In the genomic region with DNA sequence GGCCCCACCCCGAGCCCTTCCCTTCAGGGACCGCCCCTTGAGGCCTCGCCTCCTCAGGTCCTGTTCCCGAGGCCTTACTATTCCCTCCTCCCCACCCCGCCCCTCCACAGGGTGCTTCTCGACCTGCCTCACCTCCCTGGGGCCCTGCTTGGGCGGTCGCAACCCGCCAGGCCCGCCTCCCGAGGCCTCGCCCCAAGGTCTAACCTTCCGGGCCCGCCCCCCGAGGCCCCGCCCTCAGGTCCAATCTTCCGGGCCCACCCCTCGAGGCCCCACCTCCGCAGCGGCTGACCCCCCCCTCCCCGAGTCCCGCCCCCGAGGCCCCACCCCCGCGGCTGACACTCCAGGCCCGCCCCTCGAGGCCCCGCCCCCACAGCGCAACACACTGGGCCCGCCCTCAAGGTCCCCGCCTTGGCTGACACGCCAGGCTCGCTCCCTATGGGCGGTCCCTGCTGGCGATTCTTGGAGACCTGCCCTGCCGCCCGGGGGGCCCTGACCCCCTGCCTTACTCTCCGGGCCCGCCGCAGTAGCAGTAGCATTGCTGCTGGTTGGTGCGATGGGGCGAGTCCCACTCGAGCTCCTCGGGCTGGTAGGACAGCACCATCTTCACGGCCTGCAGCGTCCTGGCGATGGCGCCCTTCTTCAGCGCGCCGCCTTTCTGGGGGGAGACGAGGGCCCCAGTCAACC, we compare ENCODE assay signal across 8 cellular contexts. TPM values are rescaled to one million over a fixed set of nuclear protein-coding genes. Genes with fewer than 3 reads are reported as not detected.
DNase-seq lines count a peak whose midpoint lies in the region; ATAC-seq and TF ChIP-seq lines count a peak whose summit lies in the region.

No MANE protein-coding gene starts in this region.

- H3K4me3 Mint-ChIP-seq in IgD-negative memory B cell: peak overlapping the region; percentile 83 to 99 (median 95)
- peak overlapping the region; percentile 90 for H3K4me3 Mint-ChIP-seq in T-helper 17 cell

- TF ChIP-seq CTCF in DND-41 (IDR thresholded peaks at IDR 0.05; ENCODE audit: borderline replicate concordance, extremely low read depth, low read length, poor library complexity, severe bottlenecking) (peak; percentile 6), ascending aorta (IDR thresholded peaks at IDR 0.05) (peak; percentile 49 to 71 (median 61))

- H4K20me1 ChIP-seq in DND-41 (ENCODE audit: insufficient read depth, low read length): peaks cover 3% of the 10 kb centered on the region; the same call in 1 of the 2 replicates

- no peak overlapping the region for H3K4me2 ChIP-seq in DND-41 (ENCODE audit: insufficient read depth, low read length)

- ATAC-seq in DND-41 (ENCODE audit: insufficient read depth, low read depth) (peak; percentile 44), GM21526 (IDR thresholded peaks at IDR 0.05; ENCODE audit: low FRiP score, unreplicated experiment) (peak; percentile 79), T-helper 17 cell (peak; percentile 90), aorta (ENCODE audit: low FRiP score) (peak; percentile 97)

- H3K27me3 ChIP-seq in DND-41 (ENCODE audit: insufficient read depth, low read length, poor library complexity) (no peaks in the 10 kb centered on the region), ascending aorta (no peaks in the 10 kb centered on the region), aorta (ENCODE audit: control insufficient read depth in 1 of 2, insufficient read depth in 2 of 2, low read length in 1 of 2) (no peaks in the 10 kb centered on the region)

- H3K4me3 ChIP-seq in DND-41 (ENCODE audit: low read depth in 1 of 2, low read length in 2 of 2) (no peak overlapping the region), ascending aorta (peak overlapping the region; percentile 54 to 62), aorta (ENCODE audit: low read length in 2 of 2) (peak overlapping the region in 1 of 2 donors; percentile 56)

- DNase-seq in DND-41 (no peak), T-helper 17 cell (peak; percentile 95 to 99 (median 98)), ascending aorta (ENCODE audit: low spot score in 2 of 2) (peak; percentile 88 to 98), hepatic stellate cell (ENCODE audit: low spot score) (peak; percentile 95), renal cortical epithelial cell (ENCODE audit: low read depth) (peak; percentile 87), aorta (peak; percentile 98 to 99)

- WGBS in aorta, 2 donors: 4 to 5% methylated on average over 44 to 52 of the region's 52 CpGs

- no peaks in the 10 kb centered on the region for H3K36me3 Mint-ChIP-seq in IgD-negative memory B cell
- H3K36me3 Mint-ChIP-seq in T-helper 17 cell (ENCODE audit: low read depth): peaks cover 5% of the 10 kb centered on the region

- H3K27ac ChIP-seq in DND-41 (ENCODE audit: low read length) (no peak overlapping the region), ascending aorta (peak overlapping the region; percentile 83 to 85), aorta (ENCODE audit: low read depth in 1 of 2, low read length in 2 of 2) (peak overlapping the region in 1 of 2 donors; percentile 58)

- no peaks in the 10 kb centered on the region for H3K9me3 ChIP-seq in DND-41 (ENCODE audit: insufficient read depth, low read length, severe bottlenecking)
- no peaks in the 10 kb centered on the region for H3K9me3 ChIP-seq in T-helper 17 cell (ENCODE audit: control insufficient read depth, low read length, poor library complexity, severe bottlenecking)
- no peaks in the 10 kb centered on the region for H3K9me3 ChIP-seq in ascending aorta
- no peaks in the 10 kb centered on the region for H3K9me3 ChIP-seq in aorta (ENCODE audit: control insufficient read depth, low read length)

- no peak overlapping the region for H3K9ac ChIP-seq in DND-41 (ENCODE audit: low read depth, low read length)

- H3K4me1 ChIP-seq in DND-41 (ENCODE audit: insufficient read depth, low read length) (no peaks in the 10 kb centered on the region), ascending aorta (peaks cover 5 to 16% of the 10 kb centered on the region in 2 donors), aorta (ENCODE audit: control insufficient read depth in 1 of 2, insufficient read depth in 2 of 2, low read length in 2 of 2) (no peaks in the 10 kb centered on the region)

- peak overlapping the region; percentile 75 to 97 (median 95) for H3K27ac Mint-ChIP-seq in IgD-negative memory B cell
- peak overlapping the region; percentile 82 for H3K27ac Mint-ChIP-seq in T-helper 17 cell

- intact Hi-C loops in ascending aorta (cut with DNase I) (loop anchor here (1.0 to 5.0 kb wide), 5 partner anchors 26 to 333 kb away; partner anchors contain the start of genes CNTRL, FBXW2 and RAB14), aorta (cut with DNase I) (loop anchor here in 1 of 2 donors (5.0 kb wide), 2 partner anchors 68 to 203 kb away; partner anchors contain the start of gene CNTRL)

- no peaks in the 10 kb centered on the region for H3K9me3 Mint-ChIP-seq in IgD-negative memory B cell

- H3K4me1 Mint-ChIP-seq in IgD-negative memory B cell (peaks cover 3 to 9% (median 7%) of the 10 kb centered on the region in 3 donors), T-helper 17 cell (peaks cover 30% of the 10 kb centered on the region)

- H3K36me3 ChIP-seq in DND-41 (ENCODE audit: insufficient read depth, low read length) (peaks cover 90% of the 10 kb centered on the region), ascending aorta (peaks cover 24 to 37% of the 10 kb centered on the region in 2 donors), aorta (ENCODE audit: control insufficient read depth in 1 of 2, insufficient read depth in 2 of 2, low read length in 1 of 2) (peaks cover 0 to 4% of the 10 kb centered on the region in 2 donors)

- no peak overlapping the region for H2AFZ ChIP-seq in DND-41 (ENCODE audit: low read depth, low read length)

- no peaks in the 10 kb centered on the region for H3K79me2 ChIP-seq in DND-41 (ENCODE audit: insufficient read depth, low read length)

- H3K27me3 Mint-ChIP-seq in IgD-negative memory B cell (no peaks in the 10 kb centered on the region), T-helper 17 cell (no peaks in the 10 kb centered on the region)

RNA-seq across cellular contexts. Expression of gene PHF19, which starts 8.2 kb away (rescaled TPM):
- 3.9 TPM for polyA plus RNA-seq in IgD-negative memory B cell
- 10 to 100 TPM; 69.9 to 96.9 TPM for total RNA-seq in T-helper 17 cell
- 33.0 TPM for total RNA-seq in ascending aorta
- 8.0 and 21.4 TPM in 2 replicates for total RNA-seq in renal cortical epithelial cell
- 10 to 100 TPM; 40.1 to 62.3 TPM for total RNA-seq in aorta
- 10 to 100 TPM; 25.9 to 66.7 TPM for polyA plus RNA-seq in aorta

RNA-seq across cellular contexts. Expression of gene PSMD5, which starts 26.1 kb away (rescaled TPM):
- polyA plus RNA-seq in IgD-negative memory B cell (16.8 TPM), aorta (10 to 100 TPM; 17.4 to 24.8 TPM)
- total RNA-seq in T-helper 17 cell (10 to 100 TPM; 37.2 to 51.5 TPM), ascending aorta (18.2 TPM), renal cortical epithelial cell (25.5 and 38.4 TPM in 2 replicates), aorta (10 to 100 TPM; 41.2 to 44.8 TPM)

RNA-seq across cellular contexts. Expression of gene TRAF1, which starts 57.8 kb away (rescaled TPM):
- polyA plus RNA-seq in IgD-negative memory B cell: 1.3 TPM
- 100 to 1,000 TPM; 103 to 118 TPM for total RNA-seq in T-helper 17 cell
- 16.7 TPM for total RNA-seq in ascending aorta
- 3.4 and 16.0 TPM in 2 replicates for total RNA-seq in renal cortical epithelial cell
- 10 to 100 TPM; 19.8 to 25.7 TPM for total RNA-seq in aorta
- polyA plus RNA-seq in aorta: 10 to 100 TPM; 10.5 to 43.3 TPM

Comparison
In these comparisons a context has a peak if more than half of its experiments do, and no peak if none do; other contexts are left out.
1. ATAC-seq: peak in every context shown above with its lines; median percentile 97 in aorta; 90 in T-helper 17 cell; 79 in GM21526; 44 in DND-41.
2. H3K4me3 ChIP-seq: peak in ascending aorta (2 of 2); none in DND-41 (0 of 2).